15 cellular contexts compared by ENCODE assay signal in the genomic region with DNA sequence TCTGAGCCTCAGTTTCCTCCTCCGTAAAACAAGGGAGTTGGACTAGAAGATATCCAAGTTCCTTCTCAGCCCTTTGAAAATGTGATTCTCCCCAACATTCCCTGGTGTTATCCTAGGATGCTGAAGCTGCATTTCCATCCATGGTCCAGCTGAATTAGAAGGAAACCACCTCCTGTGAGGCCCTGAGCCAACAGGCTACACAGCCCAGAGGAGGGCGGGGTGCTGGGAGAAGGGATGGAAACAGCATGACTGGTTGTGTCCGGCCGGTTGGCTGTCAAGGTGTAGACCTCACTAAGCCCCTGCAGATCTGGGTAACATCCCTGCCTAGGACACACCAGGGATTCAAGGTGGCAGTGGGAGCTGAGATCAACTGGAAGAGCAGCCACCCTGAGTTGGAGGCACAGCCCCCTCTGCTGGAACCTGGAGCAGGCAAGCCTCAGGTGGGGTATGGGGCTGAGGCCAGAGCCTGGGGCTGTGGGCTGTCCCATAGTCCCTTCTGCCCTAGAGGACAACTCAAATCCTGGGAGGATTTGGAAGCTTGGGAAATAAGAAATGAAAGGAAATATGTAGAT.
A peak's percentile ranks its signal among the peaks of the same experiment; 100 is the strongest.
DNase-seq lines count a peak whose midpoint lies in the region; FAIRE-seq and TF ChIP-seq lines count a peak whose summit lies in the region.
"Had no signal": no experiment of that assay in that cellular context is flagged by ENCODE, and none has a peak within 500 bp of the region (broad histone marks: within the 10 kb centered on the region; RNA-seq: fewer than 3 reads in every experiment).

No MANE protein-coding gene starts in this region.

- H3K27ac Mint-ChIP-seq in endodermal cell (no peak overlapping the region), type B pancreatic cell (no peak overlapping the region)
- H3K27ac Mint-ChIP-seq: IgD-negative memory B cell had no signal

- H3K27me3 Mint-ChIP-seq in endodermal cell (ENCODE audit: insufficient read depth) (peaks cover 92% of the 10 kb centered on the region), type B pancreatic cell (peaks cover 77% of the 10 kb centered on the region)

- 78 to 89% methylated on average over 4 of the region's 4 CpGs for WGBS in endodermal cell (ENCODE audit: insufficient coverage in 1 of 2, insufficient read length in 1 of 2), 2 experiments

- H3K9me3 Mint-ChIP-seq in endodermal cell (no peaks in the 10 kb centered on the region), type B pancreatic cell (no peaks in the 10 kb centered on the region)
- H3K9me3 Mint-ChIP-seq: IgD-negative memory B cell had no signal

- H3K9ac ChIP-seq in endodermal cell (ENCODE audit: extremely low read depth, low read length, poor library complexity, severe bottlenecking): no peak overlapping the region

- no peaks in the 10 kb centered on the region for H3K36me3 Mint-ChIP-seq in endodermal cell (ENCODE audit: low read depth)
- no peaks in the 10 kb centered on the region for H3K36me3 Mint-ChIP-seq in type B pancreatic cell
- H3K36me3 Mint-ChIP-seq: IgD-negative memory B cell had no signal

- peaks cover 9% of the 10 kb centered on the region for H3K4me1 ChIP-seq in endodermal cell (ENCODE audit: control insufficient read depth, insufficient read depth, low read length)

- TF ChIP-seq EP300 in Ishikawa (IDR thresholded peaks at IDR 0.05; ENCODE audit: borderline replicate concordance): no peak

- peak; percentile 46 for TF ChIP-seq RAD21 in Ishikawa (IDR thresholded peaks at IDR 0.05; ENCODE audit: low read depth)

- no peaks in the 10 kb centered on the region for H3K36me3 ChIP-seq in endodermal cell (ENCODE audit: control insufficient read depth, insufficient read depth, low read length)

- peak; percentile 39 for DNase-seq in activated CD8-positive, alpha-beta memory T cell treated with anti-CD3 and anti-CD28 coated beads, Interleukin-2, amount 50 U/mL, for 48 hours
- no peak for DNase-seq in activated CD8-positive, alpha-beta memory T cell treated with anti-CD3 and anti-CD28 coated beads, Interleukin-2, amount 50 U/mL, for 4 hours
- DNase-seq in endodermal cell (peak; percentile 88), type B pancreatic cell (ENCODE audit: extremely low spot score, unreplicated experiment) (peak; percentile 49), T-helper 9 cell (no peak), RCC 7860 (ENCODE audit: low spot score) (no peak)
- no peak for DNase-seq in stimulated activated CD4-positive, alpha-beta T cell treated with anti-CD3 and anti-CD28 coated beads, Interleukin-4, amount 100 ng/mL, for 4 hours
- DNase-seq: activated CD4-positive, alpha-beta T cell treated with anti-CD3 and anti-CD28 coated beads, Interleukin-2, amount 50 U/mL, for 48 hours; dermis blood vessel endothelial cell; DMS153; NCI-H187; SIG-M5 had no signal

- no peak overlapping the region for H3K27ac ChIP-seq in endodermal cell (ENCODE audit: low read depth, low read length)
- H3K27ac ChIP-seq: skin epidermis had no signal

- H3K4me3 Mint-ChIP-seq in endodermal cell (no peak overlapping the region), type B pancreatic cell (no peak overlapping the region)
- H3K4me3 Mint-ChIP-seq: IgD-negative memory B cell had no signal

- H3K27me3 ChIP-seq in endodermal cell (ENCODE audit: control insufficient read depth, insufficient read depth, low read length, poor library complexity, severe bottlenecking): peaks cover 71% of the 10 kb centered on the region

- no peak overlapping the region for H3K4me3 ChIP-seq in endodermal cell (ENCODE audit: low read length)
- H3K4me3 ChIP-seq: skin epidermis had no signal

- no peaks in the 10 kb centered on the region for H3K9me3 ChIP-seq in endodermal cell (ENCODE audit: control insufficient read depth, low read length)

- TF ChIP-seq CTCF in endodermal cell (conservative IDR thresholded peaks at IDR 0.05): peak; percentile 91
- peak; percentile 16 for TF ChIP-seq CTCF in type B pancreatic cell (conservative IDR thresholded peaks at IDR 0.05)

- H3K4me1 Mint-ChIP-seq in endodermal cell (peaks cover 15% of the 10 kb centered on the region), type B pancreatic cell (ENCODE audit: unreplicated experiment) (no peaks in the 10 kb centered on the region)
- H3K4me1 Mint-ChIP-seq: IgD-negative memory B cell had no signal

- no peak for FAIRE-seq in RCC 7860 (lab: Jason Lieb, UNC)

TF ChIP-seq in Ishikawa, 13 proteins besides CTCF, POLR2A, EP300 and RAD21:
- no peak for TF ChIP-seq CREB1 (IDR thresholded peaks at IDR 0.05; ENCODE audit: low read depth)
- no peak for TF ChIP-seq CEBPB (IDR thresholded peaks at IDR 0.05)
- no peak for TF ChIP-seq TEAD4 (IDR thresholded peaks at IDR 0.05)
- no peak for TF ChIP-seq USF1 (IDR thresholded peaks at IDR 0.05)
- TF ChIP-seq YY1 (IDR thresholded peaks at IDR 0.05; ENCODE audit: low read depth): no peak
- TF ChIP-seq TAF1 (IDR thresholded peaks at IDR 0.05; ENCODE audit: low read depth): no peak
- TF ChIP-seq EGR1 (IDR thresholded peaks at IDR 0.05): no peak
- TF ChIP-seq MAX (IDR thresholded peaks at IDR 0.05): no peak
- no peak for TF ChIP-seq FOXM1 (IDR thresholded peaks at IDR 0.05; ENCODE audit: borderline replicate concordance, low read depth)
- TF ChIP-seq TCF12 (IDR thresholded peaks at IDR 0.05; ENCODE audit: low read depth): no peak
- TF ChIP-seq ZBTB7A (IDR thresholded peaks at IDR 0.05; ENCODE audit: low read depth): no peak
- TF ChIP-seq REST (IDR thresholded peaks at IDR 0.05; ENCODE audit: low read depth): no peak
- no peak for TF ChIP-seq NFIC (IDR thresholded peaks at IDR 0.05)

Comparison
In these comparisons a context has a peak if more than half of its experiments do, and no peak if none do; other contexts are left out.
1. DNase-seq: peak in activated CD8-positive, alpha-beta memory T cell treated with anti-CD3 and anti-CD28 coated beads, Interleukin-2, amount 50 U/mL, for 48 hours (single experiment), endodermal cell (single experiment) and type B pancreatic cell (single experiment); none in activated CD8-positive, alpha-beta memory T cell treated with anti-CD3 and anti-CD28 coated beads, Interleukin-2, amount 50 U/mL, for 4 hours (single experiment), stimulated activated CD4-positive, alpha-beta T cell treated with anti-CD3 and anti-CD28 coated beads, Interleukin-4, amount 100 ng/mL, for 4 hours (0 of 2), T-helper 9 cell (single experiment) and RCC 7860 (single experiment).